ENCODE assay signal across 19 cellular contexts in the genomic region with DNA sequence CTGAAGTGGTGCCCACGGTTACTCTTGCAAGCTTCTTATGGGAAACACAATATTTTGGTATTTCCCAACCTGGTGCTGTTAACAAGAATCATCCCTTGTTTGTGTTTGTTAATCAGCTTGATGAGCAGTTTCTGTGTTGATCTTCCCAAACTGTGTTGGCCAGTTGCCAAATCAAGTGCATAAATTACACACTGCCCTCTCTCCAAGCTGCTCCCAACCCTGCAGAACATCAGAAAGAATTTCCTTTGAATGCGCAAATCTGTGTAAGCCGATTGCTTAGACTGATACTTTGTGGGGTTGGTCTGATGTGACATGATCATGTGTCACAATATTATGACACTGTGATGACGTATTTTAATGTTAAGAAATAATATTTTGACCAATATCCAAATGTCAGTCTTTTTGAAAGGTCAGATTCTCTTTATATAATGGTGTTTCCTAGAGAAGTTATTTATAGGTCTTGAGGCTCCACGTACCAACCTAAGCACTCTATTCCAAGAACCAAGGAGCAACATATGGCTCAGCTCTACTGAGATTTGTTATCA.
"Had no signal": no experiment of that assay in that cellular context is flagged by ENCODE, and none has a peak within 500 bp of the region (broad histone marks: within the 10 kb centered on the region; RNA-seq: fewer than 3 reads in every experiment).

No MANE protein-coding gene starts in this region.

- H3K36me3 Mint-ChIP-seq: activated CD8-positive, alpha-beta memory T cell treated with anti-CD3 and anti-CD28 coated beads, Interleukin-2, amount 10 ng/mL, durations not matched to agents 7 days and 5 days; activated naive CD8-positive, alpha-beta T cell; stimulated activated effector memory CD8-positive, alpha-beta T cell treated with anti-CD3 and anti-CD28 coated beads, Interleukin-12 subunit alpha, Interleukin-12 subunit beta, amount 100 ng/mL, for 72 hours had no signal

- H3K27me3 Mint-ChIP-seq: activated CD4-positive, alpha-beta memory T cell treated with anti-CD3 and anti-CD28 coated beads, Interleukin-2, amount 10 ng/mL, durations not matched to agents 7 days and 5 days; activated CD8-positive, alpha-beta memory T cell treated with anti-CD3 and anti-CD28 coated beads, Interleukin-2, amount 10 ng/mL, durations not matched to agents 7 days and 5 days; activated naive CD8-positive, alpha-beta T cell; naive thymus-derived CD8-positive, alpha-beta T cell had no signal

- H3K9me3 ChIP-seq: colonic mucosa, neutrophil, pancreas, upper lobe of left lung had no signal

- H3K27ac ChIP-seq: colonic mucosa, neutrophil, pancreas, stomach, upper lobe of left lung had no signal

- H3K4me3 ChIP-seq: colonic mucosa, pancreas, smooth muscle cell, stomach, upper lobe of left lung had no signal

- H3K36me3 ChIP-seq: colonic mucosa, neutrophil, pancreas, stomach, upper lobe of left lung had no signal

- H3K4me1 ChIP-seq: colonic mucosa, pancreas, stomach, upper lobe of left lung had no signal

- H3K27ac Mint-ChIP-seq: activated CD4-positive, alpha-beta memory T cell treated with anti-CD3 and anti-CD28 coated beads, Interleukin-2, amount 10 ng/mL, durations not matched to agents 7 days and 5 days; activated CD8-positive, alpha-beta memory T cell treated with anti-CD3 and anti-CD28 coated beads, Interleukin-2, amount 10 ng/mL, durations not matched to agents 7 days and 5 days; activated naive CD8-positive, alpha-beta T cell; naive thymus-derived CD8-positive, alpha-beta T cell; stimulated activated effector memory CD8-positive, alpha-beta T cell treated with anti-CD3 and anti-CD28 coated beads, Interleukin-12 subunit alpha, Interleukin-12 subunit beta, amount 100 ng/mL, for 72 hours had no signal

- H3K4me3 Mint-ChIP-seq: activated CD4-positive, alpha-beta memory T cell treated with anti-CD3 and anti-CD28 coated beads, Interleukin-2, amount 10 ng/mL, durations not matched to agents 7 days and 5 days; activated CD8-positive, alpha-beta memory T cell treated with anti-CD3 and anti-CD28 coated beads, Interleukin-2, amount 10 ng/mL, durations not matched to agents 7 days and 5 days; activated naive CD8-positive, alpha-beta T cell; naive thymus-derived CD8-positive, alpha-beta T cell; stimulated activated effector memory CD8-positive, alpha-beta T cell treated with anti-CD3 and anti-CD28 coated beads, Interleukin-12 subunit alpha, Interleukin-12 subunit beta, amount 100 ng/mL, for 72 hours had no signal

- ATAC-seq: activated CD8-positive, alpha-beta memory T cell treated with anti-CD3 and anti-CD28 coated beads, Interleukin-2, amount 10 ng/mL, durations not matched to agents 7 days and 5 days; naive thymus-derived CD8-positive, alpha-beta T cell; pancreas; sciatic nerve; stimulated activated effector memory CD8-positive, alpha-beta T cell treated with anti-CD3 and anti-CD28 coated beads, Interleukin-12 subunit alpha, Interleukin-12 subunit beta, amount 100 ng/mL, for 72 hours had no signal

- FAIRE-seq: endometrium, pancreas had no signal

- DNase-seq: activated CD4-positive, alpha-beta memory T cell treated with anti-CD3 and anti-CD28 coated beads, Interleukin-2, amount 10 ng/mL, durations not matched to agents 7 days and 5 days; activated CD4-positive, alpha-beta T cell treated with anti-CD3 and anti-CD28 coated beads for 48 hours; activated CD4-positive, CD25-positive, alpha-beta regulatory T cell; activated CD8-positive, alpha-beta memory T cell treated with anti-CD3 and anti-CD28 coated beads, Interleukin-2, amount 10 ng/mL, durations not matched to agents 7 days and 5 days; amniotic stem cell; caudate nucleus; colonic mucosa; naive thymus-derived CD8-positive, alpha-beta T cell; pancreas; stimulated activated CD4-positive, alpha-beta T cell treated with anti-CD3 and anti-CD28 coated beads, Interleukin-4, amount 100 ng/mL, for 1 hour; stomach; T1000; upper lobe of left lung had no signal

- H3K4me1 Mint-ChIP-seq: activated CD4-positive, alpha-beta memory T cell treated with anti-CD3 and anti-CD28 coated beads, Interleukin-2, amount 10 ng/mL, durations not matched to agents 7 days and 5 days; activated CD8-positive, alpha-beta memory T cell treated with anti-CD3 and anti-CD28 coated beads, Interleukin-2, amount 10 ng/mL, durations not matched to agents 7 days and 5 days; naive thymus-derived CD8-positive, alpha-beta T cell; stimulated activated effector memory CD8-positive, alpha-beta T cell treated with anti-CD3 and anti-CD28 coated beads, Interleukin-12 subunit alpha, Interleukin-12 subunit beta, amount 100 ng/mL, for 72 hours had no signal

- H3K27me3 ChIP-seq: colonic mucosa, neutrophil, pancreas, stomach, upper lobe of left lung had no signal
